ENCODE assay signal across 11 cellular contexts in genomic region chr4:176357359-176358082, GRCh38.
DNase-seq lines count a peak whose midpoint lies in the region; ATAC-seq and TF ChIP-seq lines count a peak whose summit lies in the region.
"Had no signal": no experiment of that assay in that cellular context is flagged by ENCODE, and none has a peak within 500 bp of the region (broad histone marks: within the 10 kb centered on the region; RNA-seq: fewer than 3 reads in every experiment).

No MANE protein-coding gene starts in this region.

- no peaks in the 10 kb centered on the region for H3K27me3 ChIP-seq in HAP-1 (ENCODE audit: low read depth)
- H3K27me3 ChIP-seq: pancreas had no signal

- peaks cover 3% of the 10 kb centered on the region; the same call in 1 of the 2 replicates for H3K9me3 ChIP-seq in HAP-1
- H3K9me3 ChIP-seq: pancreas had no signal

- no peaks in the 10 kb centered on the region for H3K36me3 ChIP-seq in HAP-1 (replicated peaks)
- H3K36me3 ChIP-seq: pancreas had no signal

- no peaks in the 10 kb centered on the region for H3K4me1 ChIP-seq in HAP-1
- H3K4me1 ChIP-seq: pancreas had no signal

- DNase-seq in GM12865 (ENCODE audit: low read depth), result peak; percentile 87
- no peak for DNase-seq in RPMI8226
- no peak for DNase-seq in middle frontal gyrus (ENCODE audit: extremely low spot score, low spot score)
- no peak for DNase-seq in NCI-H748 (lab: John Stamatoyannopoulos, UW; ENCODE audit: unreplicated experiment)
- DNase-seq in HAP-1 (ENCODE audit: low spot score in 2 of 2), result no peak
- DNase-seq: activated CD4-positive, alpha-beta T cell treated with anti-CD3 and anti-CD28 coated beads, Interleukin-2, amount 10 ng/mL, durations not matched to agents 24 days and 14 days; left cardiac atrium; pancreas had no signal

- in situ Hi-C loops in HAP-1 (cut with MboI; ENCODE audit: low sequenced_read_pairs), result no loop called here

- ATAC-seq in GM19438 (IDR thresholded peaks at IDR 0.05; ENCODE audit: low read depth, unreplicated experiment), result peak; percentile 98
- ATAC-seq in HG02852 (IDR thresholded peaks at IDR 0.05; ENCODE audit: unreplicated experiment), result peak; percentile 99
- ATAC-seq in HG03575 (IDR thresholded peaks at IDR 0.05; ENCODE audit: extremely low read depth, insufficient number of reproducible peaks, low FRiP score, unreplicated experiment), result peak; percentile 99
- ATAC-seq: left cardiac atrium, pancreas had no signal

- TF ChIP-seq CTCF in GM12865 (IDR thresholded peaks at IDR 0.05; ENCODE audit: insufficient read depth, low read depth, low read length, missing control alignments), result no peak

- peak overlapping the region; percentile 29 for H3K4me3 ChIP-seq in GM12865 (ENCODE audit: low read depth, low read length)
- H3K4me3 ChIP-seq in HAP-1, result no peak overlapping the region
- H3K4me3 ChIP-seq: pancreas had no signal
